In the genomic region with DNA sequence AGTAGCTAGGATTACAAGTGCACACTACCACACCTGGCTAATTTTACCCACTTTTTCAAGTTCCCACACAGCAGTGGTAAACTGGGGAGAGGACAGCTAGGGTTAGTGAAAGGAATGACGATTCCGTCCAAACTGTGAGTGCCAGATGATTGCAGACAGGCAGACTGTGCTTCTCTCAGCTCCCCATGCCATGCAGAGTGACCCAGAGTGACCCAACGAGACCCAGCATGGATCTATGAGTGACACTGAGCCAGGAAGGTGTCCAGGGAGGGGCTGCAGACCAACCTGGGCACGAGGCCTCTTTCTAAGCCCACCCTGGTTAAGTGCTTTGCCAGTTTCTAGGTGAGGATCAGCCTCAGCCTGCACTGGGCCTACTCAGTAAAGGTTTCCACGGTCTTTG, we compare ENCODE assay signal across 14 cellular contexts. TPM values are rescaled to one million over a fixed set of nuclear protein-coding genes. Genes with fewer than 3 reads are reported as not detected.
A peak's percentile ranks its signal among the peaks of the same experiment; 100 is the strongest.
DNase-seq lines count a peak whose midpoint lies in the region; ATAC-seq and TF ChIP-seq lines count a peak whose summit lies in the region.
"Had no signal": no experiment of that assay in that cellular context is flagged by ENCODE, and none has a peak within 500 bp of the region (broad histone marks: within the 10 kb centered on the region; RNA-seq: fewer than 3 reads in every experiment).

No MANE protein-coding gene starts in this region.

- H3K36me3 ChIP-seq in IMR-90 (ENCODE audit: control insufficient read depth, insufficient read depth, low read length): no peaks in the 10 kb centered on the region
- no peaks in the 10 kb centered on the region for H3K36me3 ChIP-seq in lower lobe of right lung
- H3K36me3 ChIP-seq in ovary: no peaks in the 10 kb centered on the region

- no peak for DNase-seq in IMR-90
- peak; percentile 32 for DNase-seq in lower lobe of right lung
- no peak for DNase-seq in substantia nigra (lab: John Stamatoyannopoulos, UW)
- DNase-seq in ovary: no peak
- no peak for DNase-seq in GM19238 (ENCODE audit: insufficient read length, low spot score)
- no peak for DNase-seq in inferior parietal cortex (ENCODE audit: extremely low spot score)
- DNase-seq: foreskin melanocyte, islet precursor cell, NCI-H187 treated with DMSO at 0.1 percent for 48 hours, NCI-H774, nephron progenitor cell had no signal

- no peak overlapping the region for H2BK15ac ChIP-seq in IMR-90 (ENCODE audit: low read depth, low read length)

- no peak overlapping the region for H2BK120ac ChIP-seq in IMR-90 (ENCODE audit: low read depth, low read length)

- H3K9me1 ChIP-seq in IMR-90 (ENCODE audit: insufficient read depth, low read length): peaks cover 7% of the 10 kb centered on the region; the same call in 1 of the 2 replicates

- H4K91ac ChIP-seq in IMR-90 (ENCODE audit: insufficient read depth, low read depth, low read length): no peak overlapping the region; the same call in 1 of the 2 replicates

- no peak for ATAC-seq in IMR-90 (ENCODE audit: low read depth)
- ATAC-seq in lower lobe of right lung: no peak
- no peak for ATAC-seq in GM21825 (IDR thresholded peaks at IDR 0.05; ENCODE audit: unreplicated experiment)

- no peak overlapping the region; the same call in 1 of the 2 replicates for H3K14ac ChIP-seq in IMR-90 (replicated peaks; ENCODE audit: low read depth, low read length)

- no peak overlapping the region for H3K56ac ChIP-seq in IMR-90 (ENCODE audit: extremely low read depth, insufficient read depth, low read length)

- H3K27me3 Mint-ChIP-seq in dendritic cell treated with granulocyte-macrophage colony-stimulating factor and Interleukin-4, amounts not matched to agents 40 ng/mL and 50 ng/mL, for 4 days: peaks cover 5% of the 10 kb centered on the region

- H3K27ac ChIP-seq in IMR-90 (ENCODE audit: insufficient read depth, low read length) (no peak overlapping the region), lower lobe of right lung (peak overlapping the region; percentile 81), substantia nigra (ENCODE audit: low read depth, low read length, poor library complexity, severe bottlenecking) (peak overlapping the region; percentile 88), ovary (no peak overlapping the region)

- no peak for TF ChIP-seq EP300 in ovary (IDR thresholded peaks at IDR 0.05)

- H4K8ac ChIP-seq in IMR-90 (ENCODE audit: low read depth in 2 of 2, low read length in 2 of 2): no peak overlapping the region

- H3K4me3 Mint-ChIP-seq in dendritic cell treated with granulocyte-macrophage colony-stimulating factor and Interleukin-4, amounts not matched to agents 40 ng/mL and 50 ng/mL, for 4 days: peak overlapping the region; percentile 56
- H3K4me3 Mint-ChIP-seq: nephron progenitor cell had no signal

- no peak overlapping the region for H2BK20ac ChIP-seq in IMR-90 (ENCODE audit: low read depth, low read length)

- 81% methylated on average over 4 of the region's 5 CpGs; no CpG with 5 or more reads in 1 of the 2 experiments for WGBS in IMR-90 (ENCODE audit: extremely low coverage in 2 of 2, insufficient read length in 1 of 2), 2 experiments
- WGBS in ovary, 3 donors: 67 to 84% (median 78%) methylated on average over 5 of the region's 5 CpGs

- H4K5ac ChIP-seq in IMR-90 (ENCODE audit: low read depth, low read length): no peak overlapping the region

- CTCF ChIA-PET in IMR-90 (lab: Yijun Ruan, JAX): interaction anchor here (1.2 kb wide), 1 partner anchor 51 kb away, joined by 5 read pairs; no protein-coding TSS in a partner anchor

- peaks cover 95% of the 10 kb centered on the region for H3K4me1 Mint-ChIP-seq in dendritic cell treated with granulocyte-macrophage colony-stimulating factor and Interleukin-4, amounts not matched to agents 40 ng/mL and 50 ng/mL, for 4 days (ENCODE audit: low read depth)

- no peak overlapping the region for H3K4me2 ChIP-seq in IMR-90 (ENCODE audit: low read depth, low read length)

- H3K9me3 Mint-ChIP-seq in dendritic cell treated with granulocyte-macrophage colony-stimulating factor and Interleukin-4, amounts not matched to agents 40 ng/mL and 50 ng/mL, for 4 days: no peaks in the 10 kb centered on the region
- H3K9me3 Mint-ChIP-seq: activated naive CD4-positive, alpha-beta T cell treated with anti-CD3 and anti-CD28 coated beads, Interleukin-2, amount 50 U/mL, for 72 hours; nephron progenitor cell had no signal

- no peak overlapping the region for H3K9ac ChIP-seq in IMR-90 (ENCODE audit: low read depth, low read length)

- no peaks in the 10 kb centered on the region for H3K27me3 ChIP-seq in IMR-90 (ENCODE audit: control insufficient read depth, insufficient read depth, low read length)
- H3K27me3 ChIP-seq in lower lobe of right lung (ENCODE audit: low read depth): no peaks in the 10 kb centered on the region
- H3K27me3 ChIP-seq in ovary: no peaks in the 10 kb centered on the region

- H3K18ac ChIP-seq in IMR-90 (ENCODE audit: low read depth, low read length): no peak overlapping the region

- no peak overlapping the region for H3K23ac ChIP-seq in IMR-90 (ENCODE audit: low read depth, low read length)

- dilution Hi-C loops in IMR-90 (cut with HindIII; ENCODE audit: low sequenced_read_pairs, unreplicated experiment): no loop called here

- H3K36me3 Mint-ChIP-seq in dendritic cell treated with granulocyte-macrophage colony-stimulating factor and Interleukin-4, amounts not matched to agents 40 ng/mL and 50 ng/mL, for 4 days (ENCODE audit: low read depth): peaks cover 23% of the 10 kb centered on the region
- H3K36me3 Mint-ChIP-seq: activated naive CD4-positive, alpha-beta T cell treated with anti-CD3 and anti-CD28 coated beads, Interleukin-2, amount 50 U/mL, for 72 hours had no signal

- no peaks in the 10 kb centered on the region for H3K79me1 ChIP-seq in IMR-90 (ENCODE audit: low read depth in 1 of 2, low read length in 2 of 2)

- H2AK9ac ChIP-seq in IMR-90 (replicated peaks; ENCODE audit: low read depth, low read length, poor library complexity): peak overlapping the region; percentile 2

- no peaks in the 10 kb centered on the region for H3K9me3 ChIP-seq in IMR-90 (ENCODE audit: control insufficient read depth, insufficient read depth, low read length)
- H3K9me3 ChIP-seq in lower lobe of right lung: no peaks in the 10 kb centered on the region
- H3K9me3 ChIP-seq in ovary: no peaks in the 10 kb centered on the region

- peak overlapping the region; percentile 26; the same call in 1 of the 2 replicates for H2AK5ac ChIP-seq in IMR-90 (ENCODE audit: low read depth, low read length)

- no TSS peak for BruUV-seq in IMR-90 (replicated peaks; lab: Mats Ljungman, UMichigan)

- H3K4me1 ChIP-seq in IMR-90 (ENCODE audit: control insufficient read depth, insufficient read depth, low read length) (peaks cover 9% of the 10 kb centered on the region; the same call in 1 of the 2 replicates), lower lobe of right lung (peaks cover 65% of the 10 kb centered on the region), ovary (ENCODE audit: insufficient read depth) (peaks cover 18% of the 10 kb centered on the region)

- TF ChIP-seq POLR2A in IMR-90 (IDR thresholded peaks at IDR 0.05; ENCODE audit: low read depth, low read length) (no peak), ovary (IDR thresholded peaks at IDR 0.05) (no peak)

- peak overlapping the region; percentile 99 for H3K27ac Mint-ChIP-seq in dendritic cell treated with granulocyte-macrophage colony-stimulating factor and Interleukin-4, amounts not matched to agents 40 ng/mL and 50 ng/mL, for 4 days
- H3K27ac Mint-ChIP-seq: activated naive CD4-positive, alpha-beta T cell treated with anti-CD3 and anti-CD28 coated beads, Interleukin-2, amount 50 U/mL, for 72 hours; nephron progenitor cell had no signal

- H3K4me3 ChIP-seq in IMR-90 (ENCODE audit: insufficient read depth, low read depth, low read length) (no peak overlapping the region), lower lobe of right lung (no peak overlapping the region), ovary (no peak overlapping the region)

- TF ChIP-seq CTCF in IMR-90 (conservative IDR thresholded peaks at IDR 0.05; ENCODE audit: low read depth, low read length): no peak
- no peak for TF ChIP-seq CTCF in lower lobe of right lung (IDR thresholded peaks at IDR 0.05)
- TF ChIP-seq CTCF in ovary (IDR thresholded peaks at IDR 0.05): no peak

- in situ Hi-C loops in IMR-90 (cut with MboI; ENCODE audit: low sequenced_read_pairs): no loop called here

- H2BK5ac ChIP-seq in IMR-90 (ENCODE audit: low read depth, low read length, poor library complexity, severe bottlenecking): no peak overlapping the region

- intact Hi-C loops in IMR-90 (cut with micrococcal nuclease) (no loop called here), lower lobe of right lung (cut with DNase I) (no loop called here), ovary (cut with DNase I) (no loop called here)
- intact Hi-C loops in dendritic cell treated with granulocyte-macrophage colony-stimulating factor and Interleukin-4, amounts not matched to agents 40 ng/mL and 50 ng/mL, for 4 days (cut with micrococcal nuclease): loop anchor here (1.0 to 2.0 kb wide), 2 partner anchors 9 to 45 kb away; no protein-coding TSS in a partner anchor

- peak overlapping the region; percentile 33 for H2AFZ ChIP-seq in IMR-90 (replicated peaks; ENCODE audit: low read length, poor library complexity)

- TF ChIP-seq RAD21 in IMR-90 (IDR thresholded peaks at IDR 0.05; ENCODE audit: low read length): no peak

- H4K20me1 ChIP-seq in IMR-90 (ENCODE audit: insufficient read depth, low read length): no peaks in the 10 kb centered on the region

- 0 out of 2 replicates have a peak overlapping the region, but pooled peaks have one; percentile 9 for H3K4ac ChIP-seq in IMR-90 (ENCODE audit: low read depth, low read length)

- POLR2A ChIA-PET in IMR-90 (lab: Charles Lee; ENCODE audit: unreplicated experiment): no interaction called here

TF ChIP-seq in IMR-90, 13 proteins besides CTCF, POLR2A, EP300 and RAD21 (continues in another document):
- TF ChIP-seq MAFK (IDR thresholded peaks at IDR 0.05; ENCODE audit: low read depth, low read length) (no peak), RFX5 (IDR thresholded peaks at IDR 0.05; ENCODE audit: low read depth, low read length) (no peak), CEBPB (IDR thresholded peaks at IDR 0.05; ENCODE audit: low read depth, low read length) (no peak), RCOR1 (IDR thresholded peaks at IDR 0.05; ENCODE audit: insufficient replicate concordance, low read length) (no peak), MAZ (IDR thresholded peaks at IDR 0.05; ENCODE audit: borderline replicate concordance, low read depth, low read length) (no peak)

RNA-seq across cellular contexts. Expression of a gene that starts 7.7 kb away (rescaled TPM):
- total RNA-seq in IMR-90 (2012; rRNA removed): 2.0 and 2.2 TPM in 2 replicates
- polyA plus RNA-seq in IMR-90 (2012; rRNA removed): 2.4 and 2.5 TPM in 2 replicates
- 2.4 TPM in 2 replicates for polyA plus RNA-seq in IMR-90 (2012; cell fraction: cytosol; rRNA removed)
- polyA plus RNA-seq in IMR-90 (2012; cell fraction: nucleus; rRNA removed; ENCODE audit: low replicate concordance): 2.3 and 3.4 TPM in 2 replicates
- 40.8 TPM for total RNA-seq in lower lobe of right lung
- 10 to 100 TPM; 21.6 to 45.3 (median 31.4) TPM for total RNA-seq in ovary
- polyA plus RNA-seq in ovary: 10 to 100 TPM; 22.8 to 41.8 TPM

RNA-seq across cellular contexts. Expression of a gene that starts 44.6 kb away (rescaled TPM):
- total RNA-seq in IMR-90 (2012; rRNA removed): under 0.01 and 0.28 TPM in 2 replicates
- polyA plus RNA-seq in IMR-90 (2012; rRNA removed): 0.12 and 0.17 TPM in 2 replicates
- polyA plus RNA-seq in IMR-90 (2012; cell fraction: cytosol; rRNA removed): 0.17 and 0.27 TPM in 2 replicates
- polyA plus RNA-seq in IMR-90 (2012; cell fraction: nucleus; rRNA removed; ENCODE audit: low replicate concordance): 0.06 and 0.14 TPM in 2 replicates
- 2.6 TPM for total RNA-seq in lower lobe of right lung
- 10 to 100 TPM in 6 of 7 donors, 1 to 10 TPM in 1; 8.8 to 21.5 (median 13.0) TPM for total RNA-seq in ovary
- 1 to 10 TPM; 5.9 to 9.0 TPM for polyA plus RNA-seq in ovary
- total RNA-seq: activated naive CD4-positive, alpha-beta T cell treated with anti-CD3 and anti-CD28 coated beads, Interleukin-2, amount 50 U/mL, for 72 hours had no signal

Comparison
In these comparisons a context has a peak if more than half of its experiments do, and no peak if none do; other contexts are left out.
1. H3K27ac ChIP-seq: peak in lower lobe of right lung (single experiment) and substantia nigra (single experiment); none in IMR-90 (single experiment) and ovary (0 of 2).